Comparison of ENCODE assay signal across 2 cellular contexts in genomic region chr7:149815121-149815520, GRCh38.
TF ChIP-seq lines count a peak whose summit lies in the region.

No MANE protein-coding gene starts in this region.

TF ChIP-seq in HepG2, 621 proteins besides CTCF, POLR2A, EP300 and RAD21 (continues in another document):
- no peak for TF ChIP-seq TFDP1 (CRISPR knock-in tag; IDR thresholded peaks at IDR 0.05; ENCODE audit: borderline replicate concordance)
- TF ChIP-seq, protein P1, sequence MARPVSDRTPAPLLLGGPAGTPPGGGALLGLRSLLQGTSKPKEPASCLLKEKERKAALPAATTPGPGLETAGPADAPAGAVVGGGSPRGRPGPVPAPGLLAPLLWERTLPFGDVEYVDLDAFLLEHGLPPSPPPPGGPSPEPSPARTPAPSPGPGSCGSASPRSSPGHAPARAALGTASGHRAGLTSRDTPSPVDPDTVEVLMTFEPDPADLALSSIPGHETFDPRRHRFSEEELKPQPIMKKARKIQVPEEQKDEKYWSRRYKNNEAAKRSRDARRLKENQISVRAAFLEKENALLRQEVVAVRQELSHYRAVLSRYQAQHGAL (CRISPR knock-in tag; IDR thresholded peaks at IDR 0.05; ENCODE audit: not compliant biosample characterization) = no peak
- TF ChIP-seq ZNF713 (CRISPR knock-in tag; IDR thresholded peaks at IDR 0.05) = no peak
- TF ChIP-seq, protein P2, sequence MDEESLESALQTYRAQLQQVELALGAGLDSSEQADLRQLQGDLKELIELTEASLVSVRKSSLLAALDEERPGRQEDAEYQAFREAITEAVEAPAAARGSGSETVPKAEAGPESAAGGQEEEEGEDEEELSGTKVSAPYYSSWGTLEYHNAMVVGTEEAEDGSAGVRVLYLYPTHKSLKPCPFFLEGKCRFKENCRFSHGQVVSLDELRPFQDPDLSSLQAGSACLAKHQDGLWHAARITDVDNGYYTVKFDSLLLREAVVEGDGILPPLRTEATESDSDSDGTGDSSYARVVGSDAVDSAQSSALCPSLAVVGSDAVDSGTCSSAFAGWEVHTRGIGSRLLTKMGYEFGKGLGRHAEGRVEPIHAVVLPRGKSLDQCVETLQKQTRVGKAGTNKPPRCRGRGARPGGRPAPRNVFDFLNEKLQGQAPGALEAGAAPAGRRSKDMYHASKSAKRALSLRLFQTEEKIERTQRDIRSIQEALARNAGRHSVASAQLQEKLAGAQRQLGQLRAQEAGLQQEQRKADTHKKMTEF (CRISPR knock-in tag; IDR thresholded peaks at IDR 0.05) = no peak
- no peak for TF ChIP-seq NONO (IDR thresholded peaks at IDR 0.05)
- no peak for TF ChIP-seq NONO (CRISPR knock-in tag; conservative IDR thresholded peaks at IDR 0.05)
- TF ChIP-seq MXD4 (CRISPR knock-in tag; IDR thresholded peaks at IDR 0.05) = no peak
- no peak for TF ChIP-seq MED13 (CRISPR knock-in tag; IDR thresholded peaks at IDR 0.05)
- TF ChIP-seq ZNF83 (CRISPR knock-in tag; IDR thresholded peaks at IDR 0.05; ENCODE audit: borderline replicate concordance) = no peak
- TF ChIP-seq, protein P3, sequence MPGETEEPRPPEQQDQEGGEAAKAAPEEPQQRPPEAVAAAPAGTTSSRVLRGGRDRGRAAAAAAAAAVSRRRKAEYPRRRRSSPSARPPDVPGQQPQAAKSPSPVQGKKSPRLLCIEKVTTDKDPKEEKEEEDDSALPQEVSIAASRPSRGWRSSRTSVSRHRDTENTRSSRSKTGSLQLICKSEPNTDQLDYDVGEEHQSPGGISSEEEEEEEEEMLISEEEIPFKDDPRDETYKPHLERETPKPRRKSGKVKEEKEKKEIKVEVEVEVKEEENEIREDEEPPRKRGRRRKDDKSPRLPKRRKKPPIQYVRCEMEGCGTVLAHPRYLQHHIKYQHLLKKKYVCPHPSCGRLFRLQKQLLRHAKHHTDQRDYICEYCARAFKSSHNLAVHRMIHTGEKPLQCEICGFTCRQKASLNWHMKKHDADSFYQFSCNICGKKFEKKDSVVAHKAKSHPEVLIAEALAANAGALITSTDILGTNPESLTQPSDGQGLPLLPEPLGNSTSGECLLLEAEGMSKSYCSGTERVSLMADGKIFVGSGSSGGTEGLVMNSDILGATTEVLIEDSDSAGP (CRISPR knock-in tag; IDR thresholded peaks at IDR 0.05; ENCODE audit: borderline replicate concordance) = no peak
- TF ChIP-seq MEIS2 (CRISPR knock-in tag; IDR thresholded peaks at IDR 0.05) = no peak
- TF ChIP-seq, protein P4, sequence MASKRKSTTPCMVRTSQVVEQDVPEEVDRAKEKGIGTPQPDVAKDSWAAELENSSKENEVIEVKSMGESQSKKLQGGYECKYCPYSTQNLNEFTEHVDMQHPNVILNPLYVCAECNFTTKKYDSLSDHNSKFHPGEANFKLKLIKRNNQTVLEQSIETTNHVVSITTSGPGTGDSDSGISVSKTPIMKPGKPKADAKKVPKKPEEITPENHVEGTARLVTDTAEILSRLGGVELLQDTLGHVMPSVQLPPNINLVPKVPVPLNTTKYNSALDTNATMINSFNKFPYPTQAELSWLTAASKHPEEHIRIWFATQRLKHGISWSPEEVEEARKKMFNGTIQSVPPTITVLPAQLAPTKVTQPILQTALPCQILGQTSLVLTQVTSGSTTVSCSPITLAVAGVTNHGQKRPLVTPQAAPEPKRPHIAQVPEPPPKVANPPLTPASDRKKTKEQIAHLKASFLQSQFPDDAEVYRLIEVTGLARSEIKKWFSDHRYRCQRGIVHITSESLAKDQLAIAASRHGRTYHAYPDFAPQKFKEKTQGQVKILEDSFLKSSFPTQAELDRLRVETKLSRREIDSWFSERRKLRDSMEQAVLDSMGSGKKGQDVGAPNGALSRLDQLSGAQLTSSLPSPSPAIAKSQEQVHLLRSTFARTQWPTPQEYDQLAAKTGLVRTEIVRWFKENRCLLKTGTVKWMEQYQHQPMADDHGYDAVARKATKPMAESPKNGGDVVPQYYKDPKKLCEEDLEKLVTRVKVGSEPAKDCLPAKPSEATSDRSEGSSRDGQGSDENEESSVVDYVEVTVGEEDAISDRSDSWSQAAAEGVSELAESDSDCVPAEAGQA (IDR thresholded peaks at IDR 0.05; ENCODE audit: low read depth) = no peak
- TF ChIP-seq, protein P4 (CRISPR knock-in tag; IDR thresholded peaks at IDR 0.05; ENCODE audit: borderline replicate concordance) = no peak
- TF ChIP-seq MAF1 (CRISPR knock-in tag; IDR thresholded peaks at IDR 0.05; ENCODE audit: borderline replicate concordance) = no peak

TF ChIP-seq in K562, 482 proteins besides CTCF, POLR2A, EP300 and RAD21:
- TF ChIP-seq SAFB (IDR thresholded peaks at IDR 0.05; ENCODE audit: borderline replicate concordance, low read depth, low read length) = no peak
- no peak for TF ChIP-seq FOS (IDR thresholded peaks at IDR 0.05; ENCODE audit: extremely low read depth, insufficient read length)
- no peak for TF ChIP-seq SIX5 (IDR thresholded peaks at IDR 0.05; ENCODE audit: borderline replicate concordance in 1 of 2, insufficient read depth in 1 of 2, low read depth in 1 of 2, low read length in 2 of 2)
- TF ChIP-seq FOXP1 (CRISPR knock-in tag; IDR thresholded peaks at IDR 0.05) = no peak
- TF ChIP-seq PCBP1 (IDR thresholded peaks at IDR 0.05; ENCODE audit: low read depth, low read length, poor library complexity, severe bottlenecking) = peak; percentile 24
- TF ChIP-seq PHTF2 (CRISPR knock-in tag; IDR thresholded peaks at IDR 0.05) = no peak
